Comparison of ENCODE assay signal across 8 cellular contexts in genomic region chr19:5403968-5404640, GRCh38. TPM values are rescaled to one million over a fixed set of nuclear protein-coding genes. Genes with fewer than 3 reads are reported as not detected.
A peak's percentile ranks its signal among the peaks of the same experiment; 100 is the strongest.
DNase-seq lines count a peak whose midpoint lies in the region; ATAC-seq and TF ChIP-seq lines count a peak whose summit lies in the region.

No MANE protein-coding gene starts in this region.

- H3K4me1 Mint-ChIP-seq in activated CD4-positive, alpha-beta T cell treated with anti-CD3 and anti-CD28 coated beads, Interleukin-2, amount 10 ng/mL, durations not matched to agents 24 days and 14 days: no peaks in the 10 kb centered on the region

- H3K27me3 Mint-ChIP-seq in activated CD4-positive, alpha-beta T cell treated with anti-CD3 and anti-CD28 coated beads, Interleukin-2, amount 10 ng/mL, durations not matched to agents 24 days and 14 days: no peaks in the 10 kb centered on the region

- intact Hi-C loops in activated CD4-positive, alpha-beta T cell treated with anti-CD3 and anti-CD28 coated beads, Interleukin-2, amount 10 ng/mL, durations not matched to agents 24 days and 14 days (cut with micrococcal nuclease): no loop called here
- intact Hi-C loops in lower lobe of right lung (cut with DNase I): no loop called here

- H3K36me3 ChIP-seq in lower lobe of right lung: no peaks in the 10 kb centered on the region

- peaks cover 4% of the 10 kb centered on the region for H3K27me3 ChIP-seq in lower lobe of right lung (ENCODE audit: low read depth)

- no peak overlapping the region for H3K4me3 ChIP-seq in LNCaP clone FGC (ENCODE audit: low read depth, low read length)
- H3K4me3 ChIP-seq in choroid plexus epithelial cell (ENCODE audit: low read depth, low read length): no peak overlapping the region
- no peak overlapping the region for H3K4me3 ChIP-seq in lower lobe of right lung

- no peaks in the 10 kb centered on the region for H3K4me1 ChIP-seq in lower lobe of right lung

- peaks cover 9% of the 10 kb centered on the region for H3K9me3 Mint-ChIP-seq in activated CD4-positive, alpha-beta T cell treated with anti-CD3 and anti-CD28 coated beads, Interleukin-2, amount 10 ng/mL, durations not matched to agents 24 days and 14 days

- H3K9me3 ChIP-seq in lower lobe of right lung: peaks cover 6% of the 10 kb centered on the region

- no peak overlapping the region for H3K27ac Mint-ChIP-seq in activated CD4-positive, alpha-beta T cell treated with anti-CD3 and anti-CD28 coated beads, Interleukin-2, amount 10 ng/mL, durations not matched to agents 24 days and 14 days

- H3K27ac ChIP-seq in lower lobe of right lung: no peak overlapping the region

- ATAC-seq in lower lobe of right lung: peak; percentile 80 to 86

- no peak overlapping the region for H3K4me3 Mint-ChIP-seq in activated CD4-positive, alpha-beta T cell treated with anti-CD3 and anti-CD28 coated beads, Interleukin-2, amount 10 ng/mL, durations not matched to agents 24 days and 14 days

- no peak for TF ChIP-seq CTCF in LNCaP clone FGC (IDR thresholded peaks at IDR 0.05; ENCODE audit: control insufficient read depth, extremely low read depth, insufficient read depth)
- TF ChIP-seq CTCF in choroid plexus epithelial cell (conservative IDR thresholded peaks at IDR 0.05; ENCODE audit: low read depth, low read length): no peak
- no peak for TF ChIP-seq CTCF in lower lobe of right lung (IDR thresholded peaks at IDR 0.05)

- DNase-seq in CMK (ENCODE audit: low read depth) (peak; percentile 49), LNCaP clone FGC (ENCODE audit: low read depth) (peak; percentile 40), choroid plexus epithelial cell (ENCODE audit: low read depth) (peak; percentile 92), lower lobe of right lung (peak; percentile 73), NCI-H526 treated with DMSO at 0.1 percent for 48 hours (lab: John Stamatoyannopoulos, UW) (no peak), NCI-H446 treated with DMSO at 0.1 percent for 48 hours (lab: John Stamatoyannopoulos, UW) (no peak)
- DNase-seq in activated CD4-positive, alpha-beta T cell treated with anti-CD3 and anti-CD28 coated beads, Interleukin-2, amount 10 ng/mL, durations not matched to agents 24 days and 14 days: peak; percentile 91
- peak; percentile 22 to 38 for DNase-seq in stimulated activated CD8-positive, alpha-beta memory T cell treated with anti-CD3 and anti-CD28 coated beads, Interleukin-15, amount 100 ng/mL, for 48 hours (ENCODE audit: low read depth in 2 of 2)

- no peaks in the 10 kb centered on the region for H3K36me3 Mint-ChIP-seq in activated CD4-positive, alpha-beta T cell treated with anti-CD3 and anti-CD28 coated beads, Interleukin-2, amount 10 ng/mL, durations not matched to agents 24 days and 14 days (ENCODE audit: low read depth)

RNA-seq across cellular contexts. Expression of gene ZNRF4, which starts 51.1 kb away (rescaled TPM):
- total RNA-seq in activated CD4-positive, alpha-beta T cell treated with anti-CD3 and anti-CD28 coated beads, Interleukin-2, amount 10 ng/mL, durations not matched to agents 24 days and 14 days: not detected in 2 replicates
- not detected for total RNA-seq in lower lobe of right lung

Comparison
In these comparisons a context has a peak if more than half of its experiments do, and no peak if none do; other contexts are left out.
1. DNase-seq: peak in CMK (single experiment), LNCaP clone FGC (single experiment), activated CD4-positive, alpha-beta T cell treated with anti-CD3 and anti-CD28 coated beads, Interleukin-2, amount 10 ng/mL, durations not matched to agents 24 days and 14 days (single experiment), choroid plexus epithelial cell (single experiment), lower lobe of right lung (single experiment) and stimulated activated CD8-positive, alpha-beta memory T cell treated with anti-CD3 and anti-CD28 coated beads, Interleukin-15, amount 100 ng/mL, for 48 hours (2 of 2); none in NCI-H526 treated with DMSO at 0.1 percent for 48 hours (single experiment) and NCI-H446 treated with DMSO at 0.1 percent for 48 hours (single experiment).